Comparison of ENCODE assay signal across 30 cellular contexts in the genomic region with DNA sequence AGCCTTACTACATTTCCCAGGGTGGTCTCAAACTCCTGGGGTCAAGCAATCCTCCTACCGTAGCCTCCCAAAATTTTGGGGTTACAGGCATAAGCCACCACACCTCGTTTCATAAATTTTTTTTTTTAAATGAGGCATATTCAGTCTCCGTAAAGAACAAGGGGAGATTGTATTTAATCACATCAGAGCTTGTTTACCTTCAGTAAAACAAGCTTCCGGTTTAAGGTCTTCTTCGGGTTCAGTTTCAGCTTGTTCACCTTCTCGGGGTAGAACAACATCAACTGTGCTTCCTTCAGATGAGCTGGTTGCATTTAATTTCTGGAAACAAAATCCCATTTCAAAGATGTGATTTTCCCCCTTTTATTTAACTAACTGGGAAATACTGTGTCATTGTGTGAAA.
"Had no signal": no experiment of that assay in that cellular context is flagged by ENCODE, and none has a peak within 500 bp of the region (broad histone marks: within the 10 kb centered on the region; RNA-seq: fewer than 3 reads in every experiment).

No MANE protein-coding gene starts in this region.

- DNase-seq: activated B cell treated with CpG ODN at 0.5 μM for 24 hours; activated CD4-positive, alpha-beta T cell treated with anti-CD3 and anti-CD28 coated beads for 48 hours; activated CD4-positive, alpha-beta T cell treated with anti-CD3 and anti-CD28 coated beads, Interleukin-2, amount 50 U/mL, for 1 hour; activated CD4-positive, alpha-beta T cell treated with anti-CD3 and anti-CD28 coated beads, Interleukin-2, amount 50 U/mL, for 48 hours; activated CD8-positive, alpha-beta memory T cell treated with anti-CD3 and anti-CD28 coated beads for 24 hours; activated CD8-positive, alpha-beta T cell treated with anti-CD3 and anti-CD28 coated beads for 36 hours; activated effector memory CD4-positive, alpha-beta T cell treated with Interleukin-2 at 50 U/mL for 16 hours; activated gamma-delta T cell treated with Interleukin-2 at 50 U/mL for 16 hours; activated naive CD4-positive, alpha-beta T cell treated with Interleukin-2 at 50 U/mL for 16 hours; activated naive CD8-positive, alpha-beta T cell treated with anti-CD3 and anti-CD28 coated beads for 36 hours; activated naive CD8-positive, alpha-beta T cell treated with anti-CD3 and anti-CD28 coated beads, Interleukin-2, amount 50 U/mL, for 24 hours; activated T-cell treated with anti-CD3 and anti-CD28 coated beads, Interleukin-2, amount 50 U/mL, for 4 hours; adrenal gland; amygdala; aorta; body of pancreas; central memory CD4-positive, alpha-beta T cell; cerebellar nuclear complex; colonic mucosa; effector CD8-positive, alpha-beta T cell; endodermal cell; foreskin fibroblast; head of caudate nucleus; T-helper 1 cell; T-helper 17 cell; T1000; WERI-Rb-1 had no signal

- H3K27ac ChIP-seq: adrenal gland, body of pancreas, colonic mucosa, WERI-Rb-1 had no signal

- ATAC-seq: activated CD4-positive, CD25-positive, alpha-beta regulatory T cell treated with anti-CD3 and anti-CD28 coated beads, Interleukin-2, amount 50 U/mL, for 24 hours; activated CD8-positive, alpha-beta T cell treated with anti-CD3 and anti-CD28 coated beads for 36 hours; activated naive CD8-positive, alpha-beta T cell treated with anti-CD3 and anti-CD28 coated beads, Interleukin-2, amount 50 U/mL, for 24 hours; activated T-cell treated with anti-CD3 and anti-CD28 coated beads, Interleukin-2, amount 50 U/mL, for 4 hours; activated T-helper 17 cell treated with anti-CD3 and anti-CD28 coated beads, Interleukin-2, amount 50 U/mL, for 72 hours; body of pancreas; esophagus mucosa; T-helper 17 cell had no signal

- H3K4me3 ChIP-seq: adrenal gland, body of pancreas, colonic mucosa had no signal

- H3K4me1 ChIP-seq: adrenal gland, body of pancreas, colonic mucosa had no signal

- H3K27me3 ChIP-seq: adrenal gland, body of pancreas, colonic mucosa had no signal

- H3K36me3 ChIP-seq: adrenal gland, colonic mucosa, WERI-Rb-1 had no signal

- H3K9me3 ChIP-seq: adrenal gland, body of pancreas, colonic mucosa had no signal
